In genomic region chr3:196624907-196625306, GRCh38 we compare ENCODE assay signal across 1 cellular context.
TF ChIP-seq lines count a peak whose summit lies in the region.

No MANE protein-coding gene starts in this region.

TF ChIP-seq in GM23338, 12 proteins besides CTCF, POLR2A, EP300 and RAD21 (continued from another document):
- TF ChIP-seq REST (IDR thresholded peaks at IDR 0.05; ENCODE audit: unreplicated experiment) (no peak), ZNF114 (CRISPR knock-in tag; IDR thresholded peaks at IDR 0.05) (no peak), NANOG (IDR thresholded peaks at IDR 0.05; ENCODE audit: borderline replicate concordance) (no peak), EZH2phosphoT487 (IDR thresholded peaks at IDR 0.05; ENCODE audit: unreplicated experiment) (no peak), EZH2 (IDR thresholded peaks at IDR 0.05; ENCODE audit: low read depth, unreplicated experiment) (no peak), ETS1 (IDR thresholded peaks at IDR 0.05) (no peak)
TF ChIP-seq in GM23338: peak in this region for 0.
